Comparison of ENCODE assay signal across 16 cellular contexts in genomic region chr3:42780398-42780797, GRCh38. TPM values are rescaled to one million over a fixed set of nuclear protein-coding genes. Genes with fewer than 3 reads are reported as not detected.
A peak's percentile ranks its signal among the peaks of the same experiment; 100 is the strongest.
DNase-seq lines count a peak whose midpoint lies in the region; ATAC-seq and TF ChIP-seq lines count a peak whose summit lies in the region.
"Had no signal": no experiment of that assay in that cellular context is flagged by ENCODE, and none has a peak within 500 bp of the region (broad histone marks: within the 10 kb centered on the region; RNA-seq: fewer than 3 reads in every experiment).

No MANE protein-coding gene starts in this region.

- no peaks in the 10 kb centered on the region for H3K27me3 ChIP-seq in ACC112 (ENCODE audit: insufficient read depth, low read length)
- no peaks in the 10 kb centered on the region for H3K27me3 ChIP-seq in left lung
- H3K27me3 ChIP-seq in skeletal muscle satellite cell (ENCODE audit: control insufficient read depth, insufficient read depth, low read length): no peaks in the 10 kb centered on the region
- H3K27me3 ChIP-seq: heart left ventricle had no signal

- TF ChIP-seq CTCF in VCaP (conservative IDR thresholded peaks at IDR 0.05): no peak
- TF ChIP-seq CTCF in left lung (IDR thresholded peaks at IDR 0.05): no peak

- H3K36me3 ChIP-seq in ACC112 (ENCODE audit: insufficient read depth, low read length) (no peaks in the 10 kb centered on the region; the same call in 1 of the 2 replicates), left lung (peaks cover 0 to 22% of the 10 kb centered on the region in 2 donors), skeletal muscle satellite cell (ENCODE audit: insufficient read depth, low read length) (peaks cover 11% of the 10 kb centered on the region)

- intact Hi-C loops in left lung (cut with DNase I): loop anchor here in 1 of 2 donors (2.0 kb wide), 1 partner anchor 100 kb away; no protein-coding TSS in a partner anchor
- intact Hi-C loops in posterior vena cava (cut with DNase I): loop anchor here (5.0 to 10.0 kb wide), 3 partner anchors 57 to 102 kb away; partner anchors contain the start of gene CYP8B1 (in 1 of the 2)

- H3K4me3 ChIP-seq in ACC112 (ENCODE audit: low read depth, low read length) (no peak overlapping the region), left lung (no peak overlapping the region), skeletal muscle satellite cell (ENCODE audit: low read length) (no peak overlapping the region)
- H3K4me3 ChIP-seq: heart left ventricle had no signal

- H3K9ac ChIP-seq in skeletal muscle satellite cell (ENCODE audit: low read depth, low read length): peak overlapping the region; percentile 2

- DNase-seq in left lung: no peak
- no peak for DNase-seq in GM03348 (ENCODE audit: low spot score)
- no peak for DNase-seq in dermis blood vessel endothelial cell
- no peak for DNase-seq in ecto neural progenitor cell (ENCODE audit: low spot score)
- DNase-seq in posterior vena cava (ENCODE audit: low spot score): no peak
- DNase-seq: activated CD4-positive, alpha-beta T cell treated with anti-CD3 and anti-CD28 coated beads, Interleukin-2, amount 50 U/mL, for 4 hours; activated T-cell treated with anti-CD3 and anti-CD28 coated beads, Interleukin-2, amount 50 U/mL, for 1 hour; heart left ventricle; occipital lobe had no signal

- no peaks in the 10 kb centered on the region for H3K9me3 ChIP-seq in left lung
- H3K9me3 ChIP-seq in skeletal muscle satellite cell (replicated peaks; ENCODE audit: low read length): no peaks in the 10 kb centered on the region
- H3K9me3 ChIP-seq: heart left ventricle had no signal

- ATAC-seq in left lung: peak; percentile 31

- peak overlapping the region; percentile 100 for H3K27ac ChIP-seq in ACC112 (ENCODE audit: low read depth, low read length)
- peak overlapping the region; percentile 7; the same call in 1 of the 2 replicates for H3K27ac ChIP-seq in VCaP
- no peak overlapping the region for H3K27ac ChIP-seq in left lung

- H2AFZ ChIP-seq in ACC112 (ENCODE audit: low read length, unreplicated experiment): no peak overlapping the region

- H3K4me1 ChIP-seq in ACC112 (ENCODE audit: control insufficient read depth, insufficient read depth, low read length, unreplicated experiment) (peaks cover 35% of the 10 kb centered on the region), left lung (peaks cover 4 to 16% of the 10 kb centered on the region in 2 donors), skeletal muscle satellite cell (ENCODE audit: control insufficient read depth, insufficient read depth, low read length) (peaks cover 29% of the 10 kb centered on the region)

- no peaks in the 10 kb centered on the region for H3K79me2 ChIP-seq in ACC112 (ENCODE audit: control insufficient read depth, insufficient read depth, low read length, unreplicated experiment)

- H3K4me2 ChIP-seq in skeletal muscle satellite cell (ENCODE audit: low read length): no peak overlapping the region

RNA-seq across cellular contexts. Expression of gene CCDC13, which starts 7.3 kb away (rescaled TPM):
- total RNA-seq in left lung: 1 to 10 TPM in 1 of 2 donors, under 1 TPM in 1; 0.90 to 2.9 TPM
- total RNA-seq in skeletal muscle satellite cell (2012; rRNA removed): 0.51 and 0.87 TPM in 2 replicates
- 0.28 and 1.0 TPM in 2 replicates for total RNA-seq in dermis blood vessel endothelial cell
- 1 to 10 TPM; 1.4 to 2.7 TPM for total RNA-seq in posterior vena cava
- total RNA-seq: A673, HT-29 had no signal

RNA-seq across cellular contexts. Expression of gene HIGD1A, which starts 23.9 kb away (rescaled TPM):
- total RNA-seq in left lung: 10 to 100 TPM; 81.3 to 95.2 TPM
- 216 and 245 TPM in 2 replicates for total RNA-seq in skeletal muscle satellite cell (2012; rRNA removed)
- total RNA-seq in dermis blood vessel endothelial cell: 110 and 112 TPM in 2 replicates
- 100 to 1,000 TPM; 163 to 204 TPM for total RNA-seq in posterior vena cava

RNA-seq across cellular contexts. Expression of gene ACKR2, which starts 28.8 kb away (rescaled TPM):
- 1 to 10 TPM; 2.5 to 7.9 TPM for total RNA-seq in left lung
- total RNA-seq in skeletal muscle satellite cell (2012; rRNA removed): 0.22 and 0.76 TPM in 2 replicates
- 11.2 and 13.3 TPM in 2 replicates for total RNA-seq in dermis blood vessel endothelial cell
- total RNA-seq in posterior vena cava: 10 to 100 TPM; 17.0 to 20.6 TPM
- total RNA-seq: A673; CD4-positive, CD25-positive, alpha-beta regulatory T cell; H7; HT-29 had no signal

Comparison
In these comparisons a context has a peak if more than half of its experiments do, and no peak if none do; other contexts are left out.
1. H3K27ac ChIP-seq: peak in ACC112 (single experiment) and VCaP (single experiment); none in left lung (0 of 2).